20 cellular contexts compared by ENCODE assay signal in the genomic region with DNA sequence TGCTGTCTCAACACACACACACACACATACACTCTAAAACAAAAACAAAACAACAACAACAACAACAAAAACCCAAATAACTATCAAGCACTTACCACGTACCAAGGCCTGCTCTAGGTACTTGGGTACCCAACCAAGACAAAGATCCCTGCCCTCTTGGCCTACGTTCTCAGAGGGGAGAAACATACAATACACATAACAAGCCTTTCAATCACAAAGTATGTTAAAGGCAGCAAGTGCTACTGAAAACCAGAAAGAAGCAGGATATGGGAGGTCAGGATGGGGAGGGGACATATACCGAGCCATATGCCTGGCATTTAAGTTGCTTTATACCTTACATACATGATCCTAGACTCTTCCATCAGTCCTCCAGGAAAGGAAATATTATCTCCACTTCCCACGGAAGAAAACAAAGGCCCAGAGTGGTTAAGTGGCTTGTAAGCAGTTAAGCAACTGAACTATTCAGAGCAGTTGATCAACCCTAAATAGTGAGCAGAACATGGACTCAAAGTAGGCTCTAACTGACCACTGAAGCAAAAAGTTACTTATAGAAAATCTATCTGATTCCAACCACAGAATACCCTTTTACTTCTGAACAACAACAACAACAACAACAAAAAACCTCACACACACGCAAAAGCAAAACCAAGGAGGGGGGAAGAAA. TPM values are rescaled to one million over a fixed set of nuclear protein-coding genes. Genes with fewer than 3 reads are reported as not detected.
DNase-seq lines count a peak whose midpoint lies in the region; ATAC-seq, FAIRE-seq and TF ChIP-seq lines count a peak whose summit lies in the region.
"Had no signal": no experiment of that assay in that cellular context is flagged by ENCODE, and none has a peak within 500 bp of the region (broad histone marks: within the 10 kb centered on the region; RNA-seq: fewer than 3 reads in every experiment).

No MANE protein-coding gene starts in this region.

- H4K20me1 ChIP-seq in H9 (ENCODE audit: control insufficient read depth, insufficient read depth, insufficient read length) (no peaks in the 10 kb centered on the region), GM12878 (ENCODE audit: control insufficient read depth, insufficient read depth) (no peaks in the 10 kb centered on the region), smooth muscle cell (ENCODE audit: low read depth) (peaks cover 44% of the 10 kb centered on the region)

- CTCF ChIA-PET in GM12878 (lab: Yijun Ruan, JAX) = interaction anchor here (0.9 to 1.2 kb wide), 3 partner anchors 11 to 290 kb away, joined by 3 to 5 read pairs (median 3); no protein-coding TSS in a partner anchor

- H2AFZ ChIP-seq in H9 (ENCODE audit: low read length) (no peak overlapping the region), GM12878 (ENCODE audit: control insufficient read depth, low read depth, low read length) (no peak overlapping the region), smooth muscle cell (ENCODE audit: low read depth) (no peak overlapping the region)

- H3K9me3 Mint-ChIP-seq in H9 = no peaks in the 10 kb centered on the region
- H3K9me3 Mint-ChIP-seq: CD4-positive, alpha-beta T cell had no signal

- H3K4me3 Mint-ChIP-seq in H9 = no peak overlapping the region
- H3K4me3 Mint-ChIP-seq: CD4-positive, alpha-beta T cell had no signal

- H3K79me2 ChIP-seq in H9 (ENCODE audit: insufficient read depth, low read length) (no peaks in the 10 kb centered on the region), GM12878 (ENCODE audit: control insufficient read depth, insufficient read depth, low read length) (no peaks in the 10 kb centered on the region), smooth muscle cell (ENCODE audit: low read depth) (peaks cover 90% of the 10 kb centered on the region)

- no peaks in the 10 kb centered on the region; the same call in 1 of the 2 replicates for H3K4me1 ChIP-seq in H9 (ENCODE audit: insufficient read depth, low read length)
- H3K4me1 ChIP-seq in GM12878 (ENCODE audit: control insufficient read depth, insufficient read depth, low read length) = no peaks in the 10 kb centered on the region
- H3K4me1 ChIP-seq in left lung = no peaks in the 10 kb centered on the region
- peaks cover 10% of the 10 kb centered on the region for H3K4me1 ChIP-seq in smooth muscle cell (ENCODE audit: low read depth)
- H3K4me1 ChIP-seq: HAP-1 had no signal

- H3K4ac ChIP-seq in H9 (ENCODE audit: low read depth, low read length) = no peak overlapping the region

- no peak overlapping the region for H2BK120ac ChIP-seq in H9 (ENCODE audit: low read depth, low read length, poor library complexity, severe bottlenecking)

- no peak overlapping the region for H4K5ac ChIP-seq in H9 (ENCODE audit: insufficient read length, low read depth, low read length)

- POLR2A ChIA-PET in GM12878 (lab: Charles Lee) = interaction anchor here (0.6 kb wide), 1 partner anchor 191 kb away, joined by 3 read pairs; no protein-coding TSS in a partner anchor

- ATAC-seq in GM12878 (no peak), left lung (peak; percentile 56)
- ATAC-seq: Panc1, Right ventricle myocardium inferior had no signal

- no peaks in the 10 kb centered on the region for H3K79me1 ChIP-seq in H9 (ENCODE audit: insufficient read depth, low read depth, low read length, poor library complexity, severe bottlenecking)

- H2BK12ac ChIP-seq in H9 (ENCODE audit: insufficient read length, low read depth, low read length) = no peak overlapping the region

- no peak overlapping the region for H3K14ac ChIP-seq in H9 (ENCODE audit: insufficient read depth, low read length)

- peak overlapping the region in 2 of 3 experiments; percentile 17 to 30; a peak in 1 of 7 replicates for H3K27ac Mint-ChIP-seq in H9
- H3K27ac Mint-ChIP-seq: CD4-positive, alpha-beta T cell had no signal

- FAIRE-seq in GM12878 (lab: Jason Lieb, UNC) = no peak
- FAIRE-seq: GM19239, HTR-8/SVneo had no signal

- H4K91ac ChIP-seq in H9 (ENCODE audit: insufficient read length, low read depth, low read length) = no peak overlapping the region

- H2AK5ac ChIP-seq in H9 (ENCODE audit: insufficient read length, low read length) = no peak overlapping the region

- H3K36me3 ChIP-seq in GM12878 (ENCODE audit: control insufficient read depth in 2 of 2, insufficient read depth in 2 of 2, low read length in 1 of 2) = no peaks in the 10 kb centered on the region
- no peaks in the 10 kb centered on the region for H3K36me3 ChIP-seq in left lung
- no peaks in the 10 kb centered on the region for H3K36me3 ChIP-seq in smooth muscle cell (ENCODE audit: low read depth)
- H3K36me3 ChIP-seq: HAP-1 had no signal

- no peak overlapping the region for H3T11ph ChIP-seq in H9 (ENCODE audit: low read length)

- H2BK5ac ChIP-seq in H9 (ENCODE audit: insufficient read length, low read length) = no peak overlapping the region

- no peak for TF ChIP-seq EP300 in GM12878 (IDR thresholded peaks at IDR 0.05; ENCODE audit: borderline replicate concordance in 1 of 2, control insufficient read depth in 1 of 2, low read depth in 2 of 2, low read length in 2 of 2)

- H2BK15ac ChIP-seq in H9 (ENCODE audit: low read depth, low read length) = no peak overlapping the region

- DNase-seq in H9 (no peak), GM12878 (ENCODE audit: low read depth, low spot score) (no peak), left lung (no peak), smooth muscle cell (lab: John Stamatoyannopoulos, UW; ENCODE audit: unreplicated experiment) (no peak), activated gamma-delta T cell treated with Interleukin-2 at 50 U/mL for 16 hours (no peak), germinal center (ENCODE audit: low spot score) (no peak), Ammon's horn (ENCODE audit: low spot score) (no peak)
- DNase-seq: AML-193; CD4-positive, alpha-beta T cell; NCI-H1436; NCI-H2081; NCI-H2227 treated with DMSO at 0.1 percent for 48 hours; NCI-H524 treated with DMSO at 0.1 percent for 48 hours; SK-N-SH had no signal

- no peak overlapping the region for H3K4me2 ChIP-seq in H9 (ENCODE audit: insufficient read depth, insufficient read length, low read length)
- H3K4me2 ChIP-seq in GM12878 (ENCODE audit: control insufficient read depth, insufficient read depth) = no peak overlapping the region
- peak overlapping the region; percentile 12 for H3K4me2 ChIP-seq in smooth muscle cell
- H3K4me2 ChIP-seq: SK-N-SH had no signal

- no peak overlapping the region for H4K8ac ChIP-seq in H9 (replicated peaks; ENCODE audit: insufficient read length, low read depth, low read length)

- H3K23ac ChIP-seq in H9 (ENCODE audit: insufficient read length, low read depth, low read length) = no peak overlapping the region

- no peaks in the 10 kb centered on the region for H3K27me3 Mint-ChIP-seq in H9 (ENCODE audit: low read depth)

- H3K18ac ChIP-seq in H9 (ENCODE audit: insufficient read length, low read depth, low read length) = no peak overlapping the region

- TF ChIP-seq CTCF in H9 (conservative IDR thresholded peaks at IDR 0.05) = no peak
- TF ChIP-seq CTCF in GM12878 (IDR thresholded peaks at IDR 0.05 in 2 of 3, conservative IDR thresholded peaks at IDR 0.05 in 1 of 3; ENCODE audit: control insufficient read depth in 2 of 3, extremely low read depth in 1 of 3, insufficient read depth in 1 of 3, low read depth in 3 of 3, low read length in 3 of 3) = no peak
- TF ChIP-seq CTCF in left lung (IDR thresholded peaks at IDR 0.05) = no peak
- no peak for TF ChIP-seq CTCF in smooth muscle cell (IDR thresholded peaks at IDR 0.05; ENCODE audit: borderline replicate concordance, insufficient read depth, poor library complexity, severe bottlenecking)

- no peak overlapping the region for H3K9ac ChIP-seq in H9 (ENCODE audit: extremely low read depth, insufficient read length, low read length)
- no peak overlapping the region for H3K9ac ChIP-seq in GM12878 (ENCODE audit: control insufficient read depth, insufficient read depth, low read length)
- no peak overlapping the region for H3K9ac ChIP-seq in smooth muscle cell (ENCODE audit: low read depth)
- H3K9ac ChIP-seq: SK-N-SH had no signal

- peaks cover 0 to 2% (median 0%) of the 10 kb centered on the region in 3 experiments; a peak in 1 of 7 replicates for H3K36me3 Mint-ChIP-seq in H9 (ENCODE audit: insufficient read depth in 1 of 3, low read depth in 3 of 3)

- intact Hi-C loops in GM12878 (cut with micrococcal nuclease; ENCODE audit: unreplicated experiment) = no loop called here
- intact Hi-C loops in left lung (cut with DNase I) = no loop called here

- H3K9me3 ChIP-seq in H9 (ENCODE audit: control insufficient read depth, low read depth, low read length) (no peaks in the 10 kb centered on the region), GM12878 (replicated peaks; ENCODE audit: control insufficient read depth, insufficient read depth, low read length) (no peaks in the 10 kb centered on the region), left lung (no peaks in the 10 kb centered on the region), smooth muscle cell (replicated peaks; ENCODE audit: low read depth) (no peaks in the 10 kb centered on the region)
- H3K9me3 ChIP-seq: HAP-1, SK-N-SH had no signal

- peaks cover 11 to 14% of the 10 kb centered on the region in 2 experiments for H3K4me1 Mint-ChIP-seq in H9

- H3F3A ChIP-seq in smooth muscle cell (ENCODE audit: low read depth) = peaks cover 28% of the 10 kb centered on the region

- TF ChIP-seq POLR2A in GM12878 (IDR thresholded peaks at IDR 0.05; ENCODE audit: low read depth, low read length) = no peak

- H3K27ac ChIP-seq in H9 (ENCODE audit: insufficient read length, low read depth, low read length) (no peak overlapping the region), GM12878 (ENCODE audit: control insufficient read depth, insufficient read depth) (no peak overlapping the region), left lung (no peak overlapping the region), smooth muscle cell (ENCODE audit: low read depth) (peak overlapping the region; percentile 84)
- H3K27ac ChIP-seq: HL-60 had no signal

- H3K56ac ChIP-seq in H9 (ENCODE audit: insufficient read length, low read depth, low read length) = no peak overlapping the region

- SMC1A ChIA-PET in GM12878 (lab: Charles Lee; ENCODE audit: uncharacterized antibody, unreplicated experiment) = interaction anchor here (0.7 kb wide), 1 partner anchor 297 kb away, joined by 3 read pairs; no protein-coding TSS in a partner anchor

- H3K27me3 ChIP-seq in H9 (ENCODE audit: insufficient read depth, low read length) (no peaks in the 10 kb centered on the region), GM12878 (replicated peaks in 1 of 2; ENCODE audit: control insufficient read depth in 2 of 2, insufficient read depth in 2 of 2, low read length in 1 of 2) (no peaks in the 10 kb centered on the region), left lung (no peaks in the 10 kb centered on the region), smooth muscle cell (ENCODE audit: low read depth) (no peaks in the 10 kb centered on the region)

- in situ Hi-C loops in GM12878 (cut with MboI) = no loop called here

- TF ChIP-seq RAD21 in GM12878 (IDR thresholded peaks at IDR 0.05; ENCODE audit: insufficient read depth, low read depth, low read length) = no peak

- BruUV-seq in GM12878 (replicated peaks; lab: Mats Ljungman, UMichigan) = no TSS peak

- WGBS in H9 (ENCODE audit: extremely low coverage, insufficient read length, low lambda C conversion rate) = no CpG with 5 or more reads among the region's 5 CpGs
- 11% methylated on average over 5 of the region's 5 CpGs for WGBS in GM12878 (ENCODE audit: insufficient coverage, insufficient replicate concordance, low lambda C conversion rate, missing lambda C conversion rate)
- 69% methylated on average over 5 of the region's 5 CpGs for WGBS in smooth muscle cell (ENCODE audit: low lambda C conversion rate)

- RAD21 ChIA-PET in GM12878 (lab: Charles Lee; ENCODE audit: unreplicated experiment) = interaction anchor here (0.6 kb wide), 1 partner anchor 24 kb away, joined by 3 read pairs; no protein-coding TSS in a partner anchor

- H3K4me3 ChIP-seq in GM12878 (no peak overlapping the region), left lung (no peak overlapping the region), smooth muscle cell (no peak overlapping the region)
- H3K4me3 ChIP-seq: HAP-1 had no signal

- H2BK20ac ChIP-seq in H9 (ENCODE audit: low read depth, low read length, poor library complexity, severe bottlenecking) = no peak overlapping the region

- H3K23me2 ChIP-seq in H9 (ENCODE audit: insufficient read length, low read depth, low read length, poor library complexity, severe bottlenecking) = no peaks in the 10 kb centered on the region

RNA-seq across cellular contexts. Expression of a gene that starts 21.2 kb away (rescaled TPM):
- 3.2 and 3.4 TPM in 2 replicates for total RNA-seq in H9 (2021)
- 60.1 and 73.5 TPM in 2 replicates for total RNA-seq in GM12878 (2013; cell fraction: nucleolus; rRNA removed)
- 0.98 and 1.6 TPM in 2 replicates for total RNA-seq in GM12878 (2014; rRNA removed)
- total RNA-seq in GM12878 (2014; rRNA removed; fragmentation: Illumina TruSeq; extraction: Trizol) = 1.2 and 1.5 TPM in 2 replicates
- 1.1 and 1.5 TPM in 2 replicates for total RNA-seq in GM12878 (2021)
- 0.20 TPM for polyA plus RNA-seq in GM12878 (2011; ENCODE audit: low read depth)
- 2.6 TPM in 2 replicates for polyA plus RNA-seq in GM12878 (2011; rRNA removed)
- 1.6 TPM in 2 replicates for polyA plus RNA-seq in GM12878 (2011; cell fraction: cytosol; rRNA removed)
- polyA plus RNA-seq in GM12878 (2011; cell fraction: nucleus; rRNA removed) = 6.6 and 6.8 TPM in 2 replicates
- polyA plus RNA-seq in GM12878 (2012) = 0.27 and 0.35 TPM in 2 replicates
- 0.71 and 0.78 TPM in 2 replicates for polyA plus RNA-seq in GM12878 (2014; fragmentation: Illumina TruSeq; extraction: Trizol)
- under 1 TPM; 0.11 to 0.24 TPM for polyA plus RNA-seq in GM12878 (2014; fragmentation: Nextera tagmentation; extraction: Ambion mirVana)
- polyA plus RNA-seq in GM12878 (2014; rRNA removed) = 0.56 and 0.68 TPM in 2 replicates
- under 1 TPM; 0.63 to 0.66 TPM for polyA plus RNA-seq in GM12878 (2016; fragmentation: Nextera tagmentation; extraction: Ambion mirVana)
- 6.0 and 7.1 TPM in 2 replicates for polyA minus RNA-seq in GM12878 (2011; rRNA and poly(A)+ RNA removed)
- polyA minus RNA-seq in GM12878 (2011; cell fraction: cytosol; rRNA and poly(A)+ RNA removed) = 1.7 and 2.0 TPM in 2 replicates
- 9.2 and 10.8 TPM in 2 replicates for polyA minus RNA-seq in GM12878 (2011; cell fraction: nucleus; rRNA and poly(A)+ RNA removed)
- 10 to 100 TPM; 34.5 to 36.7 TPM for total RNA-seq in left lung
- total RNA-seq in smooth muscle cell = 49.9 and 68.9 TPM in 2 replicates
- polyA plus RNA-seq in smooth muscle cell = 7.8 and 13.3 TPM in 2 replicates
- total RNA-seq: CD4-positive, alpha-beta T cell had no signal
